1 cellular context compared by ENCODE assay signal in genomic region chr1:229004227-229004833, GRCh38.
TF ChIP-seq lines count a peak whose summit lies in the region.

No MANE protein-coding gene starts in this region.

TF ChIP-seq in HepG2, 621 proteins besides CTCF, POLR2A, EP300 and RAD21 (continued from another document):
- TF ChIP-seq ZNF562 (CRISPR knock-in tag; IDR thresholded peaks at IDR 0.05; ENCODE audit: borderline replicate concordance) = no peak
- TF ChIP-seq PREB (CRISPR knock-in tag; IDR thresholded peaks at IDR 0.05) = no peak
- TF ChIP-seq SNAPC4 (CRISPR knock-in tag; IDR thresholded peaks at IDR 0.05) = no peak
- TF ChIP-seq STAG1 (CRISPR knock-in tag; IDR thresholded peaks at IDR 0.05) = no peak
- no peak for TF ChIP-seq MYPOP (CRISPR knock-in tag; IDR thresholded peaks at IDR 0.05)
- TF ChIP-seq ZMYM4 (CRISPR knock-in tag; IDR thresholded peaks at IDR 0.05) = no peak
